8 cellular contexts compared by ENCODE assay signal in genomic region chr17:76492989-76493501, GRCh38. TPM values are rescaled to one million over a fixed set of nuclear protein-coding genes. Genes with fewer than 3 reads are reported as not detected.
DNase-seq lines count a peak whose midpoint lies in the region; ATAC-seq and TF ChIP-seq lines count a peak whose summit lies in the region.

No MANE protein-coding gene starts in this region.

- peak; percentile 83 for DNase-seq in activated naive CD4-positive, alpha-beta T cell treated with anti-CD3 and anti-CD28 coated beads for 36 hours
- no peak for DNase-seq in activated naive CD4-positive, alpha-beta T cell treated with anti-CD3 and anti-CD28 coated beads, Interleukin-2, amount 50 U/mL, for 16 hours
- peak; percentile 42 to 57 for DNase-seq in SW 1271 (lab: John Stamatoyannopoulos, UW)
- no peak for DNase-seq in chondrocyte (ENCODE audit: low spot score)
- peak; percentile 88 for DNase-seq in lower lobe of right lung
- no peak for DNase-seq in WERI-Rb-1

- no peaks in the 10 kb centered on the region for H3K36me3 ChIP-seq in lower lobe of right lung
- H3K36me3 ChIP-seq in WERI-Rb-1, result no peaks in the 10 kb centered on the region

- TF ChIP-seq CTCF in chondrocyte (IDR thresholded peaks at IDR 0.05), result no peak
- no peak for TF ChIP-seq CTCF in lower lobe of right lung (IDR thresholded peaks at IDR 0.05)
- TF ChIP-seq CTCF in WERI-Rb-1 (IDR thresholded peaks at IDR 0.05; ENCODE audit: low read depth, low read length), result no peak

- H3K27ac Mint-ChIP-seq in activated naive CD4-positive, alpha-beta T cell treated with anti-CD3 and anti-CD28 coated beads for 36 hours, result peak overlapping the region; percentile 77
- peak overlapping the region; percentile 89 for H3K27ac Mint-ChIP-seq in chondrocyte (ENCODE audit: unreplicated experiment)
- H3K27ac Mint-ChIP-seq in stimulated activated naive CD8-positive, alpha-beta T cell treated with anti-CD3 and anti-CD28 coated beads, Interleukin-15, Interleukin-2, amounts not matched to agents 100 ng/mL and 50 ng/mL, for 24 hours, result peak overlapping the region; percentile 98

- peaks cover 31% of the 10 kb centered on the region for H3K4me1 Mint-ChIP-seq in activated naive CD4-positive, alpha-beta T cell treated with anti-CD3 and anti-CD28 coated beads for 36 hours (ENCODE audit: low read depth)
- peaks cover 22% of the 10 kb centered on the region for H3K4me1 Mint-ChIP-seq in chondrocyte (ENCODE audit: low read depth)
- H3K4me1 Mint-ChIP-seq in stimulated activated naive CD8-positive, alpha-beta T cell treated with anti-CD3 and anti-CD28 coated beads, Interleukin-15, Interleukin-2, amounts not matched to agents 100 ng/mL and 50 ng/mL, for 24 hours (ENCODE audit: low read depth), result peaks cover 87% of the 10 kb centered on the region

- no peaks in the 10 kb centered on the region for H3K27me3 Mint-ChIP-seq in activated naive CD4-positive, alpha-beta T cell treated with anti-CD3 and anti-CD28 coated beads for 36 hours (ENCODE audit: low read depth)
- no peaks in the 10 kb centered on the region for H3K27me3 Mint-ChIP-seq in chondrocyte (ENCODE audit: low read depth)
- H3K27me3 Mint-ChIP-seq in stimulated activated naive CD8-positive, alpha-beta T cell treated with anti-CD3 and anti-CD28 coated beads, Interleukin-15, Interleukin-2, amounts not matched to agents 100 ng/mL and 50 ng/mL, for 24 hours, result no peaks in the 10 kb centered on the region

- H3K4me3 Mint-ChIP-seq in activated naive CD4-positive, alpha-beta T cell treated with anti-CD3 and anti-CD28 coated beads for 36 hours, result peak overlapping the region; percentile 58
- peak overlapping the region; percentile 16 for H3K4me3 Mint-ChIP-seq in chondrocyte (ENCODE audit: unreplicated experiment)
- peak overlapping the region; percentile 83 for H3K4me3 Mint-ChIP-seq in stimulated activated naive CD8-positive, alpha-beta T cell treated with anti-CD3 and anti-CD28 coated beads, Interleukin-15, Interleukin-2, amounts not matched to agents 100 ng/mL and 50 ng/mL, for 24 hours

- peaks cover 73% of the 10 kb centered on the region for H3K4me1 ChIP-seq in lower lobe of right lung

- no peaks in the 10 kb centered on the region for H3K9me3 Mint-ChIP-seq in activated naive CD4-positive, alpha-beta T cell treated with anti-CD3 and anti-CD28 coated beads for 36 hours
- no peaks in the 10 kb centered on the region for H3K9me3 Mint-ChIP-seq in chondrocyte (ENCODE audit: low read depth)
- H3K9me3 Mint-ChIP-seq in stimulated activated naive CD8-positive, alpha-beta T cell treated with anti-CD3 and anti-CD28 coated beads, Interleukin-15, Interleukin-2, amounts not matched to agents 100 ng/mL and 50 ng/mL, for 24 hours, result no peaks in the 10 kb centered on the region

- no peaks in the 10 kb centered on the region for H3K9me3 ChIP-seq in lower lobe of right lung
- H3K9me3 ChIP-seq in WERI-Rb-1 (ENCODE audit: severe bottlenecking), result no peaks in the 10 kb centered on the region

- peak overlapping the region; percentile 34 for H3K4me3 ChIP-seq in lower lobe of right lung
- H3K4me3 ChIP-seq in WERI-Rb-1 (ENCODE audit: low read depth, low read length), result no peak overlapping the region

- intact Hi-C loops in activated naive CD4-positive, alpha-beta T cell treated with anti-CD3 and anti-CD28 coated beads for 36 hours (cut with micrococcal nuclease), result loop anchor here (1.0 kb wide), 1 partner anchor 8 kb away; the partner anchor contains the start of gene RHBDF2
- intact Hi-C loops in lower lobe of right lung (cut with DNase I), result no loop called here

- H3K27ac ChIP-seq in lower lobe of right lung, result peak overlapping the region; percentile 90
- no peak overlapping the region; the same call in 1 of the 2 replicates for H3K27ac ChIP-seq in WERI-Rb-1

- no peaks in the 10 kb centered on the region for H3K36me3 Mint-ChIP-seq in activated naive CD4-positive, alpha-beta T cell treated with anti-CD3 and anti-CD28 coated beads for 36 hours (ENCODE audit: low read depth)
- H3K36me3 Mint-ChIP-seq in chondrocyte (ENCODE audit: low read depth), result no peaks in the 10 kb centered on the region
- no peaks in the 10 kb centered on the region for H3K36me3 Mint-ChIP-seq in stimulated activated naive CD8-positive, alpha-beta T cell treated with anti-CD3 and anti-CD28 coated beads, Interleukin-15, Interleukin-2, amounts not matched to agents 100 ng/mL and 50 ng/mL, for 24 hours (ENCODE audit: low read depth)

- CTCF ChIA-PET in activated naive CD4-positive, alpha-beta T cell treated with anti-CD3 and anti-CD28 coated beads for 36 hours (lab: Charles Lee), result interaction anchor here (0.9 to 2.1 kb wide), 8 partner anchors 9 to 131 kb away, joined by 3 to 11 read pairs (median 5); partner anchors contain the start of genes AANAT and RHBDF2

- no peaks in the 10 kb centered on the region for H3K27me3 ChIP-seq in lower lobe of right lung (ENCODE audit: low read depth)
- no peaks in the 10 kb centered on the region for H3K27me3 ChIP-seq in WERI-Rb-1 (ENCODE audit: insufficient read depth, low read depth, severe bottlenecking)

- ATAC-seq in HG03159 (IDR thresholded peaks at IDR 0.05; ENCODE audit: unreplicated experiment) (peak; percentile 30), lower lobe of right lung (peak; percentile 76 to 81)

RNA-seq across cellular contexts. Expression of gene RHBDF2, which starts 8.2 kb away (rescaled TPM):
- 10 to 100 TPM; 13.3 to 13.4 TPM for total RNA-seq in activated naive CD4-positive, alpha-beta T cell treated with anti-CD3 and anti-CD28 coated beads for 36 hours
- total RNA-seq in chondrocyte (4.7 to 5.4 TPM (median 4.9 TPM) in 3 replicates), lower lobe of right lung (47.8 TPM)

RNA-seq across cellular contexts. Expression of gene AANAT, which starts 25.6 kb away (rescaled TPM):
- not detected for total RNA-seq in activated naive CD4-positive, alpha-beta T cell treated with anti-CD3 and anti-CD28 coated beads for 36 hours
- total RNA-seq in chondrocyte (not detected in 3 replicates), lower lobe of right lung (not detected)

RNA-seq across cellular contexts. Expression of gene UBE2O, which starts 40.1 kb away (rescaled TPM):
- 10 to 100 TPM; 18.8 TPM for total RNA-seq in activated naive CD4-positive, alpha-beta T cell treated with anti-CD3 and anti-CD28 coated beads for 36 hours
- 20.0 to 22.1 TPM (median 22.0 TPM) in 3 replicates for total RNA-seq in chondrocyte
- 18.2 TPM for total RNA-seq in lower lobe of right lung

RNA-seq across cellular contexts. Expression of gene CYGB, which starts 44.5 kb away (rescaled TPM):
- total RNA-seq in activated naive CD4-positive, alpha-beta T cell treated with anti-CD3 and anti-CD28 coated beads for 36 hours, result not detected
- total RNA-seq in chondrocyte, result 0.48 to 5.4 TPM (median 4.6 TPM) in 3 replicates
- 30.2 TPM for total RNA-seq in lower lobe of right lung

RNA-seq across cellular contexts. Expression of gene PRCD, which starts 46.8 kb away (rescaled TPM):
- total RNA-seq in activated naive CD4-positive, alpha-beta T cell treated with anti-CD3 and anti-CD28 coated beads for 36 hours, result not detected
- 0.55 to 1.0 TPM (median 0.92 TPM) in 3 replicates for total RNA-seq in chondrocyte
- 8.2 TPM for total RNA-seq in lower lobe of right lung

Comparison
In these comparisons a context has a peak if more than half of its experiments do, and no peak if none do; other contexts are left out.
1. DNase-seq: peak in activated naive CD4-positive, alpha-beta T cell treated with anti-CD3 and anti-CD28 coated beads for 36 hours (single experiment), SW 1271 (2 of 2) and lower lobe of right lung (single experiment); none in activated naive CD4-positive, alpha-beta T cell treated with anti-CD3 and anti-CD28 coated beads, Interleukin-2, amount 50 U/mL, for 16 hours (single experiment), chondrocyte (single experiment) and WERI-Rb-1 (single experiment).
2. H3K4me3 Mint-ChIP-seq: peak in every context shown above with its lines; median percentile 83 in stimulated activated naive CD8-positive, alpha-beta T cell treated with anti-CD3 and anti-CD28 coated beads, Interleukin-15, Interleukin-2, amounts not matched to agents 100 ng/mL and 50 ng/mL, for 24 hours; 58 in activated naive CD4-positive, alpha-beta T cell treated with anti-CD3 and anti-CD28 coated beads for 36 hours; 16 in chondrocyte.
3. Peak in every context shown above with its lines, with median percentiles within 50 percentile points of each other: H3K27ac Mint-ChIP-seq.